In the genomic region with DNA sequence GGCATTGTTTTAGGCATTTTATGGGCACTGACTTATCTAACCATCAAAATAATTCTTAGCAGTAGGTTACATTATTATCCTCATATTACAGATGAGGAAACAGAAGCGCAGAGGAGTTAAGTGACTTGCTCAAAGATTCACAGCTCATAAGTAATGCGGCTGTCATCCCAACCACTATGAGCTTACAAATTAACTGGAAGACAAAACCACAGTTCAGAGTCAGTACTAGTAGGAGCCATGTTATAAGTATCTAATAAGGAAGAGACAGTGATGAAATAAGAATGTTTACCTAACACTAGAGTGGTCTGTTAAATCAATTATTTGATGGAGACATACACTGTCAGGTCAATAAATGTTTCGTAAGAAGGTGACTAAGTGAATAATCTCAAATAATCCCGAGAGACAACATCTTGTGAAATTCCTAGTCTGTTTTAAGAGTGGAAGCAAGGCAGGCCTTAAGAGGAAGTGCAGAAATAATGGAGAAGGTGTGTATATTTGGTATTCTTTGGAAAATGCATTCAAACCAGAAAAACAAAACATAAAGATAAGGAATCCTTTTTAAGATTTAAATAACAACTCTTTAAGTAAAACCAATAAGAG, we compare ENCODE assay signal across 1 cellular context.
TF ChIP-seq lines count a peak whose summit lies in the region.

No MANE protein-coding gene starts in this region.

TF ChIP-seq in K562, 482 proteins besides CTCF, POLR2A, EP300 and RAD21 (continued from another document):
- no peak for TF ChIP-seq CEBPG (CRISPR knock-in tag; IDR thresholded peaks at IDR 0.05)
- peak; percentile 5 to 44; a peak in 1 of 4 replicates for TF ChIP-seq CEBPG (tag; conservative IDR thresholded peaks at IDR 0.05 in 1 of 2, IDR thresholded peaks at IDR 0.05 in 1 of 2)
